Comparison of ENCODE assay signal across 19 cellular contexts in genomic region chr12:40034712-40035111, GRCh38.
"Had no signal": no experiment of that assay in that cellular context is flagged by ENCODE, and none has a peak within 500 bp of the region (broad histone marks: within the 10 kb centered on the region; RNA-seq: fewer than 3 reads in every experiment).

No MANE protein-coding gene starts in this region.

- H3K27me3 ChIP-seq: gastroesophageal sphincter, right atrium auricular region, sigmoid colon, stomach, transverse colon had no signal

- H3K36me3 ChIP-seq: gastroesophageal sphincter, left ventricle myocardium inferior, lower lobe of right lung, right atrium auricular region, sigmoid colon, stomach, thoracic aorta, transverse colon had no signal

- ATAC-seq: esophagus mucosa; gastroesophageal sphincter; left cardiac atrium; lower lobe of right lung; naive thymus-derived CD4-positive, alpha-beta T cell had no signal

- DNase-seq: effector memory CD4-positive, alpha-beta T cell; glutamatergic neuron; kidney; left cardiac atrium; left ventricle myocardium inferior; lower lobe of right lung; naive thymus-derived CD4-positive, alpha-beta T cell; posterior cingulate gyrus; sigmoid colon; small intestine; stimulated activated CD4-positive, alpha-beta T cell treated with anti-CD3 and anti-CD28 coated beads, Interleukin-12 subunit alpha, Interleukin-12 subunit beta, amount 100 ng/mL, for 4 hours; stimulated activated naive CD4-positive, alpha-beta T cell; stomach; substantia nigra; transverse colon had no signal

- H3K9me3 ChIP-seq: gastroesophageal sphincter, left ventricle myocardium inferior, lower lobe of right lung, right atrium auricular region, sigmoid colon, stomach, thoracic aorta, transverse colon had no signal

- H3K4me1 ChIP-seq: lower lobe of right lung had no signal

- H3K27ac ChIP-seq: gastroesophageal sphincter, left ventricle myocardium inferior, lower lobe of right lung, right atrium auricular region, sigmoid colon, stomach, thoracic aorta, transverse colon had no signal

- H3K4me3 ChIP-seq: gastroesophageal sphincter, left ventricle myocardium inferior, lower lobe of right lung, right atrium auricular region, sigmoid colon, stomach, thoracic aorta, transverse colon had no signal
